ENCODE assay signal across 8 cellular contexts in the genomic region with DNA sequence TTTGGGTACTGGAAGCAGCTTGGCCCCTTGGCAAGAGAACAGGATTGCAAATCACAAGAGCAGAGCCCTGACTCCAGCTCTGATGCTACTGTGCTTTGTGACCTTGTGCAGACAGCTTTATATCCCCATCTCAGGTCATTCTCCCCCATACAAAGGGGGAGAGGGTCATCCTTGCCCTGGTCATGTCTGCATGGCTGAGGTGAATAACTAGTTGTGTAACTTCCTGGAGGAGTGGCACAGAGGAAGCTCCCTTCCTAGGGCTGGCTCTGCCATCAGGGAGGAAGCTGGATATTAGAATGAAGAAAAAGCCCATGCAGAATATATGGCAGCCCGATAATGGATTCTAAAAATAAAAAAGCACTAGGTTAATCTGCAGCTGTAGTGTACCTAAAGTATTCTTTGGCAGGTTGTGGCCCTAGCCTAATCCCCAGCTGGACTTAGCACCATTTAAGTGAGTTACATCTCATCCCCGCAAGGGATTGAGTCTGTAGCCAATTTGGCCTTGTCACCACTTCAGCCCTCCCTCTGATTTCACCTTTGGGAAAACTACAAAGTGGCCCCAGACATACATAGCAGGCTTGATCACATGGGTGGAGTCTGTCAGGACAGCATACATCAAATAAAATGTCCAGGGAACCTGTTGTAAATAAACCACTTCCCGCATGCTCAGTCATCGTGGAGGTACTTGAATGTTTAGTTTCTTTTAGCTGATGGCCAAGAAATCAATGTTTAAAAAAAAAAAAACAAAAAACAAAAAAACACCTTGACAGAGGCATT.
DNase-seq lines count a peak whose midpoint lies in the region; ATAC-seq and TF ChIP-seq lines count a peak whose summit lies in the region.
"Had no signal": no experiment of that assay in that cellular context is flagged by ENCODE, and none has a peak within 500 bp of the region (broad histone marks: within the 10 kb centered on the region; RNA-seq: fewer than 3 reads in every experiment).

No MANE protein-coding gene starts in this region.

- no peak for TF ChIP-seq CTCF in HL-60 (IDR thresholded peaks at IDR 0.05; ENCODE audit: insufficient read depth, low read length)
- TF ChIP-seq CTCF in hepatocyte (IDR thresholded peaks at IDR 0.05; ENCODE audit: poor library complexity): no peak

- no peaks in the 10 kb centered on the region for H3K27me3 ChIP-seq in HL-60 (ENCODE audit: insufficient read depth, poor library complexity, severe bottlenecking)
- H3K27me3 ChIP-seq in hepatocyte: no peaks in the 10 kb centered on the region
- no peaks in the 10 kb centered on the region for H3K27me3 ChIP-seq in HAP-1 (ENCODE audit: low read depth)

- H4K20me1 ChIP-seq in hepatocyte (ENCODE audit: insufficient read depth, poor library complexity, severe bottlenecking): no peaks in the 10 kb centered on the region

- H3K9me3 Mint-ChIP-seq in T-helper 2 cell treated with Interferon-gamma antibody and Interleukin-4, amounts not matched to agents 5 μg/mL and 100 μg/mL, for 36 hours: no peaks in the 10 kb centered on the region
- H3K9me3 Mint-ChIP-seq in stimulated activated naive B cell treated with anti-CD40 and anti-IgM and Interleukin-4, amounts not matched to agents 10 μg/mL and 1 μg/mL and 100 μg/mL, for 72 hours: no peaks in the 10 kb centered on the region

- peaks cover 82% of the 10 kb centered on the region for H3K4me1 Mint-ChIP-seq in T-helper 2 cell treated with Interferon-gamma antibody and Interleukin-4, amounts not matched to agents 5 μg/mL and 100 μg/mL, for 36 hours (ENCODE audit: low read depth)
- H3K4me1 Mint-ChIP-seq in stimulated activated naive B cell treated with anti-CD40 and anti-IgM and Interleukin-4, amounts not matched to agents 10 μg/mL and 1 μg/mL and 100 μg/mL, for 72 hours: peaks cover 67 to 96% of the 10 kb centered on the region in 2 donors

- H3K27me3 Mint-ChIP-seq in T-helper 2 cell treated with Interferon-gamma antibody and Interleukin-4, amounts not matched to agents 5 μg/mL and 100 μg/mL, for 36 hours (ENCODE audit: low read depth): no peaks in the 10 kb centered on the region
- no peaks in the 10 kb centered on the region for H3K27me3 Mint-ChIP-seq in stimulated activated naive B cell treated with anti-CD40 and anti-IgM and Interleukin-4, amounts not matched to agents 10 μg/mL and 1 μg/mL and 100 μg/mL, for 72 hours

- H3K27ac Mint-ChIP-seq in T-helper 2 cell treated with Interferon-gamma antibody and Interleukin-4, amounts not matched to agents 5 μg/mL and 100 μg/mL, for 36 hours: peak overlapping the region; percentile 73
- H3K27ac Mint-ChIP-seq in stimulated activated naive B cell treated with anti-CD40 and anti-IgM and Interleukin-4, amounts not matched to agents 10 μg/mL and 1 μg/mL and 100 μg/mL, for 72 hours: peak overlapping the region; percentile 75

- H3K36me3 ChIP-seq in hepatocyte (replicated peaks; ENCODE audit: insufficient read depth, low read depth) (no peaks in the 10 kb centered on the region), HAP-1 (replicated peaks) (0 out of 2 replicates have a peak, but pooled peaks cover 3% of the 10 kb centered on the region)

- H2AFZ ChIP-seq in hepatocyte: no peak overlapping the region

- in situ Hi-C loops in HAP-1 (cut with MboI; ENCODE audit: low sequenced_read_pairs): no loop called here

- no peak for ATAC-seq in stimulated activated naive B cell treated with anti-CD40 and anti-IgM and Interleukin-4, amounts not matched to agents 10 μg/mL and 1 μg/mL and 100 μg/mL, for 72 hours (replicated peaks)

- no peaks in the 10 kb centered on the region for H3K9me2 ChIP-seq in hepatocyte (replicated peaks; ENCODE audit: insufficient read depth)

- H3K4me2 ChIP-seq in hepatocyte: peak overlapping the region; percentile 10

- WGBS in hepatocyte (ENCODE audit: low lambda C conversion rate, missing lambda C conversion rate): 59% methylated on average over 4 of the region's 4 CpGs

- H3K4me3 ChIP-seq in HL-60 (replicated peaks; ENCODE audit: insufficient read depth, low read length): no peak overlapping the region
- H3K4me3 ChIP-seq in hepatocyte: no peak overlapping the region
- H3K4me3 ChIP-seq in HAP-1: no peak overlapping the region

- H3K4me1 ChIP-seq in hepatocyte (ENCODE audit: insufficient read depth): peaks cover 72% of the 10 kb centered on the region
- H3K4me1 ChIP-seq in HAP-1: peaks cover 18% of the 10 kb centered on the region

- DNase-seq in HL-60 (ENCODE audit: low read depth in 1 of 2, low spot score in 1 of 2): peak; percentile 25 to 32
- DNase-seq in T-helper 2 cell treated with Interferon-gamma antibody and Interleukin-4, amounts not matched to agents 5 μg/mL and 100 μg/mL, for 36 hours (ENCODE audit: low spot score): no peak
- DNase-seq in hepatocyte (ENCODE audit: low spot score): no peak
- DNase-seq in stimulated activated naive B cell treated with anti-CD40 and anti-IgM and Interleukin-4, amounts not matched to agents 10 μg/mL and 1 μg/mL and 100 μg/mL, for 72 hours: no peak
- no peak for DNase-seq in HAP-1 (ENCODE audit: low spot score in 2 of 2)
- DNase-seq in inferior parietal cortex (ENCODE audit: extremely low spot score): no peak
- no peak for DNase-seq in Ammon's horn (ENCODE audit: low spot score)
- DNase-seq: amygdala had no signal

- peak overlapping the region; percentile 35 for H3K4me3 Mint-ChIP-seq in T-helper 2 cell treated with Interferon-gamma antibody and Interleukin-4, amounts not matched to agents 5 μg/mL and 100 μg/mL, for 36 hours
- no peak overlapping the region for H3K4me3 Mint-ChIP-seq in stimulated activated naive B cell treated with anti-CD40 and anti-IgM and Interleukin-4, amounts not matched to agents 10 μg/mL and 1 μg/mL and 100 μg/mL, for 72 hours

- no peak overlapping the region for H3K27ac ChIP-seq in HL-60 (replicated peaks)
- H3K27ac ChIP-seq in hepatocyte: peak overlapping the region; percentile 89

- peaks cover 45% of the 10 kb centered on the region for H3K36me3 Mint-ChIP-seq in T-helper 2 cell treated with Interferon-gamma antibody and Interleukin-4, amounts not matched to agents 5 μg/mL and 100 μg/mL, for 36 hours (ENCODE audit: low read depth)
- peaks cover 26 to 66% of the 10 kb centered on the region in 2 donors for H3K36me3 Mint-ChIP-seq in stimulated activated naive B cell treated with anti-CD40 and anti-IgM and Interleukin-4, amounts not matched to agents 10 μg/mL and 1 μg/mL and 100 μg/mL, for 72 hours

- H3K9me3 ChIP-seq in hepatocyte (ENCODE audit: low read depth) (no peaks in the 10 kb centered on the region), HAP-1 (no peaks in the 10 kb centered on the region)

- no peaks in the 10 kb centered on the region for H3K79me2 ChIP-seq in hepatocyte

Comparison
In these comparisons a context has a peak if more than half of its experiments do, and no peak if none do; other contexts are left out.
1. DNase-seq: peak in HL-60 (2 of 2); none in T-helper 2 cell treated with Interferon-gamma antibody and Interleukin-4, amounts not matched to agents 5 μg/mL and 100 μg/mL, for 36 hours (single experiment), hepatocyte (single experiment), stimulated activated naive B cell treated with anti-CD40 and anti-IgM and Interleukin-4, amounts not matched to agents 10 μg/mL and 1 μg/mL and 100 μg/mL, for 72 hours (single experiment), HAP-1 (0 of 2), inferior parietal cortex (single experiment) and Ammon's horn (single experiment).